In the genomic region with DNA sequence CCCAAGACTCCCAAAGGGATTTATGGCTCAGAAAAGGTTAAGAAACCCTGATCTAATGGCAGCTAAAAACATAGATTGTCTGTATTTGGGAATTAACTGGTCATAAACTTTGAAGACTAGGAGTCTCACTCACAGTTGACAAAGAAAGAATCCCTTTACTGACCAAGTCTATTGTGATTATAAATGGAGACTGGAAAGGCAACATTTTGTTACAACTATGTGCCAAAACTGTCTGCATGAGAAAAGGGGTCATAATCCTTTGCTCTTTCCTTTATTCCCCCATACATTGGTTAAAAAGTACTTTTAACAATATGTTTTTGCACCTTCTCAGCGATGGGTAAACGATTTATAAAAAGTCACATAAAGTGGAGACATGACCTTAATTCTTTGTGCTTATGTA, we compare ENCODE assay signal across 37 cellular contexts.
"Had no signal": no experiment of that assay in that cellular context is flagged by ENCODE, and none has a peak within 500 bp of the region (broad histone marks: within the 10 kb centered on the region; RNA-seq: fewer than 3 reads in every experiment).

No MANE protein-coding gene starts in this region.

- H3K36me3 Mint-ChIP-seq: activated naive CD4-positive, alpha-beta T cell treated with anti-CD3 and anti-CD28 coated beads, Interleukin-2, amount 10 ng/mL, durations not matched to agents 7 days and 5 days; activated naive CD4-positive, alpha-beta T cell treated with anti-CD3 and anti-CD28 coated beads, Interleukin-2, amount 50 U/mL, for 24 hours; activated naive CD4-positive, alpha-beta T cell treated with anti-CD3 and anti-CD28 coated beads, Interleukin-2, amount 50 U/mL, for 72 hours; activated naive CD8-positive, alpha-beta T cell; activated naive CD8-positive, alpha-beta T cell treated with anti-CD3 and anti-CD28 coated beads for 36 hours; activated naive CD8-positive, alpha-beta T cell treated with anti-CD3 and anti-CD28 coated beads, Interleukin-2, amount 10 ng/mL, durations not matched to agents 7 days and 5 days; brain had no signal

- H3K27ac ChIP-seq: adrenal gland, ascending aorta, body of pancreas, brain microvascular endothelial cell, breast epithelium, cardiac muscle cell had no signal

- ATAC-seq: activated naive CD4-positive, alpha-beta T cell treated with anti-CD3 and anti-CD28 coated beads, Interleukin-2, amount 50 U/mL, for 72 hours; activated naive CD8-positive, alpha-beta T cell treated with anti-CD3 and anti-CD28 coated beads, Interleukin-2, amount 50 U/mL, for 24 hours; activated T-cell treated with anti-CD3 and anti-CD28 coated beads, Interleukin-2, amount 50 U/mL, for 4 hours; activated T-cell treated with anti-CD3 and anti-CD28 coated beads, Interleukin-2, amount 50 U/mL, for 72 hours; activated T-helper 17 cell treated with anti-CD3 and anti-CD28 coated beads, Interleukin-2, amount 50 U/mL, for 72 hours; body of pancreas had no signal

- DNase-seq: activated effector memory CD4-positive, alpha-beta T cell treated with anti-CD3 and anti-CD28 coated beads, Interleukin-2, amount 50 U/mL, for 16 hours; activated effector memory CD4-positive, alpha-beta T cell treated with Interleukin-2 at 50 U/mL for 16 hours; activated gamma-delta T cell; activated gamma-delta T cell treated with Interleukin-2 at 50 U/mL for 16 hours; activated naive CD4-positive, alpha-beta T cell; activated naive CD4-positive, alpha-beta T cell treated with anti-CD3 and anti-CD28 coated beads for 36 hours; activated naive CD4-positive, alpha-beta T cell treated with anti-CD3 and anti-CD28 coated beads, Interleukin-2, amount 10 ng/mL, durations not matched to agents 7 days and 5 days; activated naive CD4-positive, alpha-beta T cell treated with anti-CD3 and anti-CD28 coated beads, Interleukin-2, amount 50 U/mL, for 16 hours; activated naive CD4-positive, alpha-beta T cell treated with Interleukin-2 at 50 U/mL for 16 hours; activated naive CD8-positive, alpha-beta T cell treated with anti-CD3 and anti-CD28 coated beads for 36 hours; activated naive CD8-positive, alpha-beta T cell treated with anti-CD3 and anti-CD28 coated beads, Interleukin-2, amount 10 ng/mL, durations not matched to agents 7 days and 5 days; activated naive CD8-positive, alpha-beta T cell treated with anti-CD3 and anti-CD28 coated beads, Interleukin-2, amount 50 U/mL, for 24 hours; activated T-cell treated with anti-CD3 and anti-CD28 coated beads, Interleukin-2, amount 50 U/mL, for 24 hours; activated T-cell treated with anti-CD3 and anti-CD28 coated beads, Interleukin-2, amount 50 U/mL, for 4 hours; activated T-cell treated with anti-CD3 and anti-CD28 coated beads, Interleukin-2, amount 50 U/mL, for 48 hours; activated T-cell treated with anti-CD3 and anti-CD28 coated beads, Interleukin-2, amount 50 U/mL, for 72 hours; adrenal gland; amniotic stem cell; amygdala; anterior cingulate cortex; aorta; body of pancreas; brain microvascular endothelial cell; caudate nucleus; central memory CD4-positive, alpha-beta T cell; cerebellar nuclear complex had no signal

- H3K27ac Mint-ChIP-seq: activated naive CD4-positive, alpha-beta T cell treated with anti-CD3 and anti-CD28 coated beads for 36 hours; activated naive CD4-positive, alpha-beta T cell treated with anti-CD3 and anti-CD28 coated beads, Interleukin-2, amount 10 ng/mL, durations not matched to agents 7 days and 5 days; activated naive CD4-positive, alpha-beta T cell treated with anti-CD3 and anti-CD28 coated beads, Interleukin-2, amount 50 U/mL, for 24 hours; activated naive CD4-positive, alpha-beta T cell treated with anti-CD3 and anti-CD28 coated beads, Interleukin-2, amount 50 U/mL, for 72 hours; activated naive CD8-positive, alpha-beta T cell; activated naive CD8-positive, alpha-beta T cell treated with anti-CD3 and anti-CD28 coated beads for 36 hours; activated naive CD8-positive, alpha-beta T cell treated with anti-CD3 and anti-CD28 coated beads, Interleukin-2, amount 10 ng/mL, durations not matched to agents 7 days and 5 days; activated naive CD8-positive, alpha-beta T cell treated with anti-CD3 and anti-CD28 coated beads, Interleukin-2, amount 50 U/mL, for 24 hours; activated T-cell treated with anti-CD3 and anti-CD28 coated beads, Interleukin-2, amount 50 U/mL, for 24 hours; activated T-cell treated with anti-CD3 and anti-CD28 coated beads, Interleukin-2, amount 50 U/mL, for 72 hours; activated T-helper 1 cell treated with anti-CD3 and anti-CD28 coated beads, Interleukin-12 subunit alpha, Interleukin-12 subunit beta, Interleukin-2, Interleukin-4 antibody, amounts not matched to agents 30 ng/mL and 10 ng/mL and 1 ng/mL, durations not matched to agents 14 hours and 24 hours and 36 hours; activated T-helper 17 cell treated with anti-CD3 and anti-CD28 coated beads, Interleukin-2, amount 50 U/mL, for 72 hours; activated T-helper 2 cell treated with anti-CD3 and anti-CD28 coated beads, Interferon-gamma antibody, Interleukin-2, Interleukin-4, amounts not matched to agents 10 μg/mL and 5 μg/mL and 100 μg/mL, durations not matched to agents 14 hours and 24 hours and 36 hours; brain had no signal

- H3K4me1 ChIP-seq: adrenal gland, ascending aorta, body of pancreas, breast epithelium had no signal

- H3K27me3 ChIP-seq: adrenal gland, ascending aorta, body of pancreas, brain microvascular endothelial cell, breast epithelium, cardiac muscle cell had no signal

- H3K4me3 ChIP-seq: adrenal gland, ascending aorta, body of pancreas, breast epithelium, cardiac muscle cell had no signal

- H3K4me1 Mint-ChIP-seq: activated naive CD4-positive, alpha-beta T cell treated with anti-CD3 and anti-CD28 coated beads, Interleukin-2, amount 10 ng/mL, durations not matched to agents 7 days and 5 days; activated naive CD4-positive, alpha-beta T cell treated with anti-CD3 and anti-CD28 coated beads, Interleukin-2, amount 50 U/mL, for 24 hours; activated naive CD8-positive, alpha-beta T cell treated with anti-CD3 and anti-CD28 coated beads for 36 hours; activated naive CD8-positive, alpha-beta T cell treated with anti-CD3 and anti-CD28 coated beads, Interleukin-2, amount 10 ng/mL, durations not matched to agents 7 days and 5 days; activated naive CD8-positive, alpha-beta T cell treated with anti-CD3 and anti-CD28 coated beads, Interleukin-2, amount 50 U/mL, for 24 hours; activated T-helper 17 cell treated with anti-CD3 and anti-CD28 coated beads, Interleukin-2, amount 50 U/mL, for 72 hours; brain; central memory CD8-positive, alpha-beta T cell had no signal

- H3K4me3 Mint-ChIP-seq: activated naive CD4-positive, alpha-beta T cell treated with anti-CD3 and anti-CD28 coated beads for 36 hours; activated naive CD4-positive, alpha-beta T cell treated with anti-CD3 and anti-CD28 coated beads, Interleukin-2, amount 10 ng/mL, durations not matched to agents 7 days and 5 days; activated naive CD4-positive, alpha-beta T cell treated with anti-CD3 and anti-CD28 coated beads, Interleukin-2, amount 50 U/mL, for 24 hours; activated naive CD8-positive, alpha-beta T cell; activated naive CD8-positive, alpha-beta T cell treated with anti-CD3 and anti-CD28 coated beads for 36 hours; activated naive CD8-positive, alpha-beta T cell treated with anti-CD3 and anti-CD28 coated beads, Interleukin-2, amount 10 ng/mL, durations not matched to agents 7 days and 5 days; activated naive CD8-positive, alpha-beta T cell treated with anti-CD3 and anti-CD28 coated beads, Interleukin-2, amount 50 U/mL, for 24 hours; activated T-cell treated with anti-CD3 and anti-CD28 coated beads, Interleukin-2, amount 50 U/mL, for 24 hours; activated T-cell treated with anti-CD3 and anti-CD28 coated beads, Interleukin-2, amount 50 U/mL, for 4 hours; activated T-cell treated with anti-CD3 and anti-CD28 coated beads, Interleukin-2, amount 50 U/mL, for 72 hours; activated T-helper 1 cell treated with anti-CD3 and anti-CD28 coated beads, Interleukin-12 subunit alpha, Interleukin-12 subunit beta, Interleukin-2, Interleukin-4 antibody, amounts not matched to agents 30 ng/mL and 10 ng/mL and 1 ng/mL, durations not matched to agents 14 hours and 24 hours and 36 hours; activated T-helper 17 cell treated with anti-CD3 and anti-CD28 coated beads, Interleukin-2, amount 50 U/mL, for 72 hours; brain; central memory CD8-positive, alpha-beta T cell had no signal

- H3K27me3 Mint-ChIP-seq: activated naive CD4-positive, alpha-beta T cell treated with anti-CD3 and anti-CD28 coated beads, Interleukin-2, amount 10 ng/mL, durations not matched to agents 7 days and 5 days; activated naive CD4-positive, alpha-beta T cell treated with anti-CD3 and anti-CD28 coated beads, Interleukin-2, amount 50 U/mL, for 24 hours; activated naive CD8-positive, alpha-beta T cell; activated naive CD8-positive, alpha-beta T cell treated with anti-CD3 and anti-CD28 coated beads for 36 hours; activated T-cell treated with anti-CD3 and anti-CD28 coated beads, Interleukin-2, amount 50 U/mL, for 24 hours had no signal

- H3K36me3 ChIP-seq: adrenal gland, ascending aorta, brain microvascular endothelial cell, breast epithelium, cardiac muscle cell had no signal

- H3K9me3 Mint-ChIP-seq: activated naive CD4-positive, alpha-beta T cell treated with anti-CD3 and anti-CD28 coated beads for 36 hours; activated naive CD4-positive, alpha-beta T cell treated with anti-CD3 and anti-CD28 coated beads, Interleukin-2, amount 10 ng/mL, durations not matched to agents 7 days and 5 days; activated naive CD4-positive, alpha-beta T cell treated with anti-CD3 and anti-CD28 coated beads, Interleukin-2, amount 50 U/mL, for 24 hours; activated naive CD4-positive, alpha-beta T cell treated with anti-CD3 and anti-CD28 coated beads, Interleukin-2, amount 50 U/mL, for 72 hours; activated naive CD8-positive, alpha-beta T cell treated with anti-CD3 and anti-CD28 coated beads for 36 hours; activated naive CD8-positive, alpha-beta T cell treated with anti-CD3 and anti-CD28 coated beads, Interleukin-2, amount 10 ng/mL, durations not matched to agents 7 days and 5 days; activated naive CD8-positive, alpha-beta T cell treated with anti-CD3 and anti-CD28 coated beads, Interleukin-2, amount 50 U/mL, for 24 hours; activated T-cell treated with anti-CD3 and anti-CD28 coated beads, Interleukin-2, amount 50 U/mL, for 24 hours; activated T-cell treated with anti-CD3 and anti-CD28 coated beads, Interleukin-2, amount 50 U/mL, for 4 hours; activated T-cell treated with anti-CD3 and anti-CD28 coated beads, Interleukin-2, amount 50 U/mL, for 72 hours; activated T-helper 1 cell treated with anti-CD3 and anti-CD28 coated beads, Interleukin-12 subunit alpha, Interleukin-12 subunit beta, Interleukin-2, Interleukin-4 antibody, amounts not matched to agents 30 ng/mL and 10 ng/mL and 1 ng/mL, durations not matched to agents 14 hours and 24 hours and 36 hours; activated T-helper 17 cell treated with anti-CD3 and anti-CD28 coated beads, Interleukin-2, amount 50 U/mL, for 72 hours; activated T-helper 2 cell treated with anti-CD3 and anti-CD28 coated beads, Interferon-gamma antibody, Interleukin-2, Interleukin-4, amounts not matched to agents 10 μg/mL and 5 μg/mL and 100 μg/mL, durations not matched to agents 14 hours and 24 hours and 36 hours; brain; central memory CD8-positive, alpha-beta T cell had no signal

- H3K9me3 ChIP-seq: adrenal gland, ascending aorta, body of pancreas, breast epithelium had no signal
